ENCODE assay signal across 28 cellular contexts in genomic region chr7:157577796-157578339, GRCh38.
"Had no signal": no experiment of that assay in that cellular context is flagged by ENCODE, and none has a peak within 500 bp of the region (broad histone marks: within the 10 kb centered on the region; RNA-seq: fewer than 3 reads in every experiment).

No MANE protein-coding gene starts in this region.

- H3K36me3 Mint-ChIP-seq: immature natural killer cell, memory B cell, mesothelial cell of epicardium, naive B cell had no signal

- H3K4me1 ChIP-seq: lower lobe of right lung, pancreas, right lobe of liver, tibial nerve, upper lobe of left lung, uterus had no signal

- H3K4me1 Mint-ChIP-seq: memory B cell, mesothelial cell of epicardium had no signal

- H3K27me3 ChIP-seq: dorsolateral prefrontal cortex, pancreas, right lobe of liver, tibial nerve, upper lobe of left lung had no signal

- ATAC-seq: left ventricle myocardium superior; lower lobe of right lung; mucosa of descending colon; pancreas; right lobe of liver; stimulated activated naive B cell treated with anti-CD40 and anti-IgM and Interleukin-4, amounts not matched to agents 10 μg/mL and 1 μg/mL and 100 μg/mL, for 72 hours had no signal

- DNase-seq: cerebellar nuclear complex; effector CD4-positive, alpha-beta T cell; hypothalamus; islet precursor cell; left ventricle myocardium superior; lower lobe of right lung; mucosa of descending colon; naive B cell; nephron progenitor cell; pancreas; right lobe of liver; small intestine; stimulated activated CD4-positive, alpha-beta T cell treated with anti-CD3 and anti-CD28 coated beads, Interleukin-2, amount 100 ng/mL, for 24 hours; stimulated activated CD4-positive, alpha-beta T cell treated with anti-CD3 and anti-CD28 coated beads, Interleukin-4, amount 100 ng/mL, for 24 hours; stimulated activated naive B cell treated with anti-CD40 and anti-IgM and Interleukin-4, amounts not matched to agents 10 μg/mL and 1 μg/mL and 100 μg/mL, for 72 hours; upper lobe of left lung; uterus had no signal

- H3K9me3 ChIP-seq: lower lobe of right lung, mucosa of descending colon, neutrophil, pancreas, right lobe of liver, thoracic aorta, tibial nerve, upper lobe of left lung, uterus had no signal

- H3K4me3 ChIP-seq: dorsolateral prefrontal cortex, lower lobe of right lung, mucosa of descending colon, pancreas, right lobe of liver, thoracic aorta, tibial nerve, upper lobe of left lung, uterus had no signal

- H3K27ac Mint-ChIP-seq: mesothelial cell of epicardium; nephron progenitor cell; progenitor cell of endocrine pancreas; stimulated activated naive B cell treated with anti-CD40 and anti-IgM and Interleukin-4, amounts not matched to agents 10 μg/mL and 1 μg/mL and 100 μg/mL, for 72 hours; stimulated activated naive CD8-positive, alpha-beta T cell treated with anti-CD3 and anti-CD28 coated beads, Interleukin-15, Interleukin-2, amounts not matched to agents 100 ng/mL and 50 ng/mL, for 24 hours had no signal

- H3K9me3 Mint-ChIP-seq: memory B cell; mesothelial cell of epicardium; nephron progenitor cell; stimulated activated naive B cell treated with anti-CD40 and anti-IgM and Interleukin-4, amounts not matched to agents 10 μg/mL and 1 μg/mL and 100 μg/mL, for 72 hours; stimulated activated naive CD8-positive, alpha-beta T cell treated with anti-CD3 and anti-CD28 coated beads, Interleukin-15, Interleukin-2, amounts not matched to agents 100 ng/mL and 50 ng/mL, for 24 hours had no signal

- H3K4me3 Mint-ChIP-seq: memory B cell; mesothelial cell of epicardium; nephron progenitor cell; stimulated activated naive CD8-positive, alpha-beta T cell treated with anti-CD3 and anti-CD28 coated beads, Interleukin-15, Interleukin-2, amounts not matched to agents 100 ng/mL and 50 ng/mL, for 24 hours had no signal

- H3K27ac ChIP-seq: dorsolateral prefrontal cortex, lower lobe of right lung, pancreas, right lobe of liver, thoracic aorta, tibial nerve, upper lobe of left lung, uterus had no signal

- H3K36me3 ChIP-seq: lower lobe of right lung, neutrophil, pancreas, right lobe of liver, thoracic aorta, tibial nerve, upper lobe of left lung, uterus had no signal

- FAIRE-seq: colon, frontal cortex, pancreas, small intestine had no signal
